8 cellular contexts compared by ENCODE assay signal in genomic region chr17:76671912-76672262, GRCh38. TPM values are rescaled to one million over a fixed set of nuclear protein-coding genes. Genes with fewer than 3 reads are reported as not detected.
DNase-seq lines count a peak whose midpoint lies in the region; ATAC-seq and TF ChIP-seq lines count a peak whose summit lies in the region.

No MANE protein-coding gene starts in this region.

- no peak for DNase-seq in CD4-positive, alpha-beta memory T cell
- no peak for DNase-seq in astrocyte of the spinal cord (ENCODE audit: low read depth, low spot score)
- no peak for DNase-seq in right lobe of liver
- DNase-seq in uterus, result no peak
- no peak for DNase-seq in AG08395 (ENCODE audit: low spot score)
- no peak for DNase-seq in head of caudate nucleus

- no peaks in the 10 kb centered on the region for H3K36me3 ChIP-seq in CD4-positive, alpha-beta memory T cell (ENCODE audit: insufficient read depth, low read length)
- H3K36me3 ChIP-seq in right lobe of liver, result no peaks in the 10 kb centered on the region
- no peaks in the 10 kb centered on the region for H3K36me3 ChIP-seq in uterus

- no peaks in the 10 kb centered on the region for H3K9me3 Mint-ChIP-seq in CD4-positive, alpha-beta memory T cell

- peak overlapping the region; percentile 72 for H3K27ac ChIP-seq in CD4-positive, alpha-beta memory T cell (ENCODE audit: low read depth, low read length)
- H3K27ac ChIP-seq in right lobe of liver (peak overlapping the region; percentile 80 to 89 (median 82)), uterus (peak overlapping the region; percentile 79 to 83)

- intact Hi-C loops in CD4-positive, alpha-beta memory T cell (cut with micrococcal nuclease), result loop anchor here (5.0 to 10.0 kb wide), 3 partner anchors 50 to 217 kb away; partner anchors contain the start of genes JMJD6, METTL23 and UBE2O
- intact Hi-C loops in right lobe of liver (cut with DNase I) (no loop called here), uterus (cut with DNase I; ENCODE audit: low total_unique reads) (no loop called here), head of caudate nucleus (cut with DNase I) (no loop called here)

- TF ChIP-seq POLR2A in right lobe of liver (IDR thresholded peaks at IDR 0.05) (peak; percentile 96), uterus (IDR thresholded peaks at IDR 0.05) (peak; percentile 10 to 64)

- TF ChIP-seq CTCF in astrocyte of the spinal cord (IDR thresholded peaks at IDR 0.05; ENCODE audit: low read depth, low read length), result no peak
- no peak for TF ChIP-seq CTCF in right lobe of liver (IDR thresholded peaks at IDR 0.05)
- peak in 1 of 4 experiments; percentile 17 for TF ChIP-seq CTCF in uterus (IDR thresholded peaks at IDR 0.05)

- H3K27me3 ChIP-seq in CD4-positive, alpha-beta memory T cell (ENCODE audit: insufficient read depth, low read length), result no peaks in the 10 kb centered on the region
- no peaks in the 10 kb centered on the region for H3K27me3 ChIP-seq in right lobe of liver
- no peaks in the 10 kb centered on the region for H3K27me3 ChIP-seq in uterus

- H3K27ac Mint-ChIP-seq in CD4-positive, alpha-beta memory T cell, result peak overlapping the region; percentile 91 to 98 (median 97)

- H3K4me3 ChIP-seq in CD4-positive, alpha-beta memory T cell (ENCODE audit: low read length in 2 of 2), result peak overlapping the region; percentile 75 to 83
- H3K4me3 ChIP-seq in astrocyte of the spinal cord (ENCODE audit: low read depth, low read length), result peak overlapping the region; percentile 72
- peak overlapping the region; percentile 38 to 74 (median 73) for H3K4me3 ChIP-seq in right lobe of liver
- H3K4me3 ChIP-seq in uterus, result peak overlapping the region; percentile 51 to 61

- H3K9me3 ChIP-seq in CD4-positive, alpha-beta memory T cell (ENCODE audit: control insufficient read depth in 1 of 2, low read length in 2 of 2), result no peaks in the 10 kb centered on the region
- H3K9me3 ChIP-seq in right lobe of liver, result no peaks in the 10 kb centered on the region
- no peaks in the 10 kb centered on the region for H3K9me3 ChIP-seq in uterus

- H3K36me3 Mint-ChIP-seq in CD4-positive, alpha-beta memory T cell, result peaks cover 0 to 7% of the 10 kb centered on the region in 2 donors

- peak; percentile 3 for ATAC-seq in HG02938 (IDR thresholded peaks at IDR 0.05; ENCODE audit: unreplicated experiment)
- ATAC-seq in right lobe of liver, result peak in 2 of 4 donors; percentile 1 to 15
- ATAC-seq in GM19463 (IDR thresholded peaks at IDR 0.05; ENCODE audit: unreplicated experiment), result no peak

- under 1% methylated on average over 19 of the region's 19 CpGs for WGBS in right lobe of liver (ENCODE audit: insufficient coverage, low coverage, low lambda C conversion rate, missing lambda C conversion rate)

- no peaks in the 10 kb centered on the region for H3K27me3 Mint-ChIP-seq in CD4-positive, alpha-beta memory T cell

- peak overlapping the region; percentile 87 to 97 (median 92) for H3K4me3 Mint-ChIP-seq in CD4-positive, alpha-beta memory T cell

- POLR2A ChIA-PET in CD4-positive, alpha-beta memory T cell (lab: Charles Lee; ENCODE audit: partially characterized antibody), result interaction anchor here (0.6 to 4.1 kb wide), 35 partner anchors 9 to 771 kb away, joined by 3 to 86 read pairs (median 4); partner anchors contain the start of genes ACOX1, JMJD6, METTL23 and MXRA7

- in situ Hi-C loops in astrocyte of the spinal cord (cut with HindIII; ENCODE audit: low sequenced_read_pairs), result no loop called here

- CTCF ChIA-PET in CD4-positive, alpha-beta memory T cell (lab: Charles Lee; ENCODE audit: partially characterized antibody), result interaction anchor here (0.7 to 3.3 kb wide), 8 partner anchors 10 to 149 kb away, joined by 3 to 29 read pairs (median 6); no protein-coding TSS in a partner anchor

- peaks cover 22 to 32% (median 29%) of the 10 kb centered on the region in 4 donors for H3K4me1 Mint-ChIP-seq in CD4-positive, alpha-beta memory T cell

- peaks cover 34% of the 10 kb centered on the region for H3K4me1 ChIP-seq in CD4-positive, alpha-beta memory T cell (ENCODE audit: insufficient read depth, low read length)
- H3K4me1 ChIP-seq in right lobe of liver (peaks cover 0 to 11% (median 2%) of the 10 kb centered on the region in 4 donors), uterus (no peaks in the 10 kb centered on the region)

RNA-seq across cellular contexts. Expression of gene ST6GALNAC1, which starts 28.3 kb away (rescaled TPM):
- total RNA-seq in CD4-positive, alpha-beta memory T cell, result 10 to 100 TPM; 12.7 to 14.6 TPM
- polyA plus RNA-seq in CD4-positive, alpha-beta memory T cell, result 10 to 100 TPM; 14.3 to 45.8 TPM
- 1 to 10 TPM in 1 of 6 experiments, under 1 TPM in 2, not detected in 3; 0.42 to 1.4 (median 0.62) TPM for total RNA-seq in right lobe of liver
- total RNA-seq in uterus, result 10 to 100 TPM in 1 of 4 donors, 1 to 10 TPM in 3; 1.5 to 11.8 (median 3.2) TPM

RNA-seq across cellular contexts. Expression of gene MXRA7, which starts 38.9 kb away (rescaled TPM):
- 1 to 10 TPM; 6.3 to 9.2 TPM for total RNA-seq in CD4-positive, alpha-beta memory T cell
- polyA plus RNA-seq in CD4-positive, alpha-beta memory T cell, result 10 to 100 TPM in 1 of 2 donors, 1 to 10 TPM in 1; 5.3 to 15.0 TPM
- total RNA-seq in right lobe of liver (10 to 100 TPM in 5 of 6 experiments, 1 to 10 TPM in 1; 7.7 to 25.4 (median 15.3) TPM), uterus (100 to 1,000 TPM; 174 to 250 (median 197) TPM)

RNA-seq across cellular contexts. Expression of gene JMJD6, which starts 54.5 kb away (rescaled TPM):
- 10 to 100 TPM; 59.4 to 62.1 TPM for total RNA-seq in CD4-positive, alpha-beta memory T cell
- 10 to 100 TPM; 22.1 to 40.7 TPM for polyA plus RNA-seq in CD4-positive, alpha-beta memory T cell
- total RNA-seq in right lobe of liver, result 10 to 100 TPM in 5 of 6 experiments, 1 to 10 TPM in 1; 10.0 to 15.8 (median 11.1) TPM
- 10 to 100 TPM in 3 of 4 donors, 1 to 10 TPM in 1; 5.9 to 40.8 (median 21.2) TPM for total RNA-seq in uterus

RNA-seq across cellular contexts. Expression of gene METTL23, which starts 54.8 kb away (rescaled TPM):
- total RNA-seq in CD4-positive, alpha-beta memory T cell, result 10 to 100 TPM; 75.5 to 81.4 TPM
- 100 to 1,000 TPM; 134 to 156 TPM for polyA plus RNA-seq in CD4-positive, alpha-beta memory T cell
- total RNA-seq in right lobe of liver (10 to 100 TPM; 16.0 to 25.0 (median 18.7) TPM), uterus (10 to 100 TPM; 13.8 to 32.5 (median 21.6) TPM)

Comparison
In these comparisons a context has a peak if more than half of its experiments do, and no peak if none do; other contexts are left out.
1. RNA of gene MXRA7, which starts 38.9 kb away (total RNA-seq): 174 to 250 TPM in uterus; 7.7 to 25.4 TPM in right lobe of liver and 6.3 to 9.2 TPM in CD4-positive, alpha-beta memory T cell; every median in the first group is over 4 times any median in the second.
2. Peak in every context shown above with its lines, with median percentiles within 50 percentile points of each other: H3K27ac ChIP-seq and H3K4me3 ChIP-seq.